1 cellular context compared by ENCODE assay signal in the genomic region with DNA sequence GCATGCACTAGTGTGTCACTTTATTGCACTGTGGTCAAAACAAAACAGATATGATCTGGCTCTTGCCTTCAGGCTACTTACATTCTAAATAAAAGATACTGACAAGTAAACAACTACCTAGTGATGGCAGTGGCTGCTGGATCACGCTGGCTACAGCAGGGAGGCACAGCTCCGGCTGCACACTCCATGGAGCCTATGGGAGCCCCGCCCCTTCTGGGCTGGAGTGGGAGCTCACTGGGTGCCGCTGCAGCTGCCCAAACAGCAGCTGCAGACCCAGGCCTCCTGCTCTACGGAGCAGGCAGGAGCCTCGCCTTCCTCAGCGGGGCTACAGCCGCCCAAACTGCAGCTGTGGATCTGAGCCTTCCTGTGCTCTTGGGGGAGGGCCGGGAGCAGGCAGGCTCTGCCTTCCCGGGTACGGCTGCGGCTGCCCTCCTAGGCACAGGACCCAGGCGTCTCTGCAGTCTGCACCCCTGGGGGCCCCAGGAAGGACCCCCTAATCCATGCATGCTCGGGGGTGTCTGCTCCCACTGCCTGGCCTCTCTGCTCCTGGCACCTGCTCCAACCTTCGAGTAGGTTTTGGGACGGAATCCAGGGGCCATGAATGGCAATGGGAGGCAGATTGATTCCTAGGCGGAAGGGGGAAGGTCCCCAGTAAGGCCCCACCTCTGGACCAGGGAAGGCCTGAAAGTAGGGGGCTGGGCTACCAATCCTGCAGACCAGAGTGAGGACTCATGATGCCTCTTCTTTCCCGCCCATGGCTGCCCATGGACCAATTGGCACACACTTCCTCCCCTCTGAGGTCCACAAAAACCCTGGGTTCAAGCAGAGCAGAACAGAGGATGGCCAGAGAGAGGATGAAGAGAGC.
TF ChIP-seq lines count a peak whose summit lies in the region.

No MANE protein-coding gene starts in this region.

TF ChIP-seq in GM23338, 12 proteins besides CTCF, POLR2A, EP300 and RAD21:
- no peak for TF ChIP-seq ZNF114 (CRISPR knock-in tag; IDR thresholded peaks at IDR 0.05)
- TF ChIP-seq REST (IDR thresholded peaks at IDR 0.05; ENCODE audit: unreplicated experiment), result no peak
- TF ChIP-seq, protein P1, sequence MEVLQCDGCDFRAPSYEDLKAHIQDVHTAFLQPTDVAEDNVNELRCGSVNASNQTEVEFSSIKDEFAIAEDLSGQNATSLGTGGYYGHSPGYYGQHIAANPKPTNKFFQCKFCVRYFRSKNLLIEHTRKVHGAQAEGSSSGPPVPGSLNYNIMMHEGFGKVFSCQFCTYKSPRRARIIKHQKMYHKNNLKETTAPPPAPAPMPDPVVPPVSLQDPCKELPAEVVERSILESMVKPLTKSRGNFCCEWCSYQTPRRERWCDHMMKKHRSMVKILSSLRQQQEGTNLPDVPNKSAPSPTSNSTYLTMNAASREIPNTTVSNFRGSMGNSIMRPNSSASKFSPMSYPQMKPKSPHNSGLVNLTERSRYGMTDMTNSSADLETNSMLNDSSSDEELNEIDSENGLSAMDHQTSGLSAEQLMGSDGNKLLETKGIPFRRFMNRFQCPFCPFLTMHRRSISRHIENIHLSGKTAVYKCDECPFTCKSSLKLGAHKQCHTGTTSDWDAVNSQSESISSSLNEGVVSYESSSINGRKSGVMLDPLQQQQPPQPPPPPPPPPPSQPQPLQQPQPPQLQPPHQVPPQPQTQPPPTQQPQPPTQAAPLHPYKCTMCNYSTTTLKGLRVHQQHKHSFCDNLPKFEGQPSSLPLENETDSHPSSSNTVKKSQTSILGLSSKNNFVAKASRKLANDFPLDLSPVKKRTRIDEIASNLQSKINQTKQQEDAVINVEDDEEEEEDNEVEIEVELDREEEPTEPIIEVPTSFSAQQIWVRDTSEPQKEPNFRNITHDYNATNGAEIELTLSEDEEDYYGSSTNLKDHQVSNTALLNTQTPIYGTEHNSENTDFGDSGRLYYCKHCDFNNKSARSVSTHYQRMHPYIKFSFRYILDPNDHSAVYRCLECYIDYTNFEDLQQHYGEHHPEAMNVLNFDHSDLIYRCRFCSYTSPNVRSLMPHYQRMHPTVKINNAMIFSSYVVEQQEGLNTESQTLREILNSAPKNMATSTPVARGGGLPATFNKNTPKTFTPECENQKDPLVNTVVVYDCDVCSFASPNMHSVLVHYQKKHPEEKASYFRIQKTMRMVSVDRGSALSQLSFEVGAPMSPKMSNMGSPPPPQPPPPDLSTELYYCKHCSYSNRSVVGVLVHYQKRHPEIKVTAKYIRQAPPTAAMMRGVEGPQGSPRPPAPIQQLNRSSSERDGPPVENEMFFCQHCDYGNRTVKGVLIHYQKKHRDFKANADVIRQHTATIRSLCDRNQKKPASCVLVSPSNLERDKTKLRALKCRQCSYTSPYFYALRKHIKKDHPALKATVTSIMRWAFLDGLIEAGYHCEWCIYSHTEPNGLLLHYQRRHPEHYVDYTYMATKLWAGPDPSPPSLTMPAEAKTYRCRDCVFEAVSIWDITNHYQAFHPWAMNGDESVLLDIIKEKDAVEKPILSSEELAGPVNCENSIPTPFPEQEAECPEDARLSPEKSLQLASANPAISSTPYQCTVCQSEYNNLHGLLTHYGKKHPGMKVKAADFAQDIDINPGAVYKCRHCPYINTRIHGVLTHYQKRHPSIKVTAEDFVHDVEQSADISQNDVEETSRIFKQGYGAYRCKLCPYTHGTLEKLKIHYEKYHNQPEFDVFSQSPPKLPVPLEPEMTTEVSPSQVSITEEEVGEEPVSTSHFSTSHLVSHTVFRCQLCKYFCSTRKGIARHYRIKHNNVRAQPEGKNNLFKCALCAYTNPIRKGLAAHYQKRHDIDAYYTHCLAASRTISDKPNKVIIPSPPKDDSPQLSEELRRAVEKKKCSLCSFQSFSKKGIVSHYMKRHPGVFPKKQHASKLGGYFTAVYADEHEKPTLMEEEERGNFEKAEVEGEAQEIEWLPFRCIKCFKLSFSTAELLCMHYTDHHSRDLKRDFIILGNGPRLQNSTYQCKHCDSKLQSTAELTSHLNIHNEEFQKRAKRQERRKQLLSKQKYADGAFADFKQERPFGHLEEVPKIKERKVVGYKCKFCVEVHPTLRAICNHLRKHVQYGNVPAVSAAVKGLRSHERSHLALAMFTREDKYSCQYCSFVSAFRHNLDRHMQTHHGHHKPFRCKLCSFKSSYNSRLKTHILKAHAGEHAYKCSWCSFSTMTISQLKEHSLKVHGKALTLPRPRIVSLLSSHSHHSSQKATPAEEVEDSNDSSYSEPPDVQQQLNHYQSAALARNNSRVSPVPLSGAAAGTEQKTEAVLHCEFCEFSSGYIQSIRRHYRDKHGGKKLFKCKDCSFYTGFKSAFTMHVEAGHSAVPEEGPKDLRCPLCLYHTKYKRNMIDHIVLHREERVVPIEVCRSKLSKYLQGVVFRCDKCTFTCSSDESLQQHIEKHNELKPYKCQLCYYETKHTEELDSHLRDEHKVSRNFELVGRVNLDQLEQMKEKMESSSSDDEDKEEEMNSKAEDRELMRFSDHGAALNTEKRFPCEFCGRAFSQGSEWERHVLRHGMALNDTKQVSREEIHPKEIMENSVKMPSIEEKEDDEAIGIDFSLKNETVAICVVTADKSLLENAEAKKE (CRISPR knock-in tag; IDR thresholded peaks at IDR 0.05), result no peak
- TF ChIP-seq EZH2 (IDR thresholded peaks at IDR 0.05; ENCODE audit: low read depth, unreplicated experiment), result no peak
- TF ChIP-seq STAT1 (IDR thresholded peaks at IDR 0.05; ENCODE audit: unreplicated experiment), result no peak
- TF ChIP-seq JUNB (IDR thresholded peaks at IDR 0.05; ENCODE audit: unreplicated experiment), result no peak
- TF ChIP-seq, protein P2, sequence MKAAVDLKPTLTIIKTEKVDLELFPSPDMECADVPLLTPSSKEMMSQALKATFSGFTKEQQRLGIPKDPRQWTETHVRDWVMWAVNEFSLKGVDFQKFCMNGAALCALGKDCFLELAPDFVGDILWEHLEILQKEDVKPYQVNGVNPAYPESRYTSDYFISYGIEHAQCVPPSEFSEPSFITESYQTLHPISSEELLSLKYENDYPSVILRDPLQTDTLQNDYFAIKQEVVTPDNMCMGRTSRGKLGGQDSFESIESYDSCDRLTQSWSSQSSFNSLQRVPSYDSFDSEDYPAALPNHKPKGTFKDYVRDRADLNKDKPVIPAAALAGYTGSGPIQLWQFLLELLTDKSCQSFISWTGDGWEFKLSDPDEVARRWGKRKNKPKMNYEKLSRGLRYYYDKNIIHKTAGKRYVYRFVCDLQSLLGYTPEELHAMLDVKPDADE (IDR thresholded peaks at IDR 0.05), result no peak
- TF ChIP-seq POLR2AphosphoS5 (IDR thresholded peaks at IDR 0.05; ENCODE audit: low read depth), result no peak
- no peak for TF ChIP-seq ZNF331 (CRISPR knock-in tag; IDR thresholded peaks at IDR 0.05; ENCODE audit: low read depth)
- no peak for TF ChIP-seq EZH2phosphoT487 (IDR thresholded peaks at IDR 0.05; ENCODE audit: unreplicated experiment)
- no peak for TF ChIP-seq CREB1 (CRISPR knock-in tag; IDR thresholded peaks at IDR 0.05; ENCODE audit: low read depth)
- no peak for TF ChIP-seq NANOG (IDR thresholded peaks at IDR 0.05; ENCODE audit: borderline replicate concordance)
